11 cellular contexts compared by ENCODE assay signal in the genomic region with DNA sequence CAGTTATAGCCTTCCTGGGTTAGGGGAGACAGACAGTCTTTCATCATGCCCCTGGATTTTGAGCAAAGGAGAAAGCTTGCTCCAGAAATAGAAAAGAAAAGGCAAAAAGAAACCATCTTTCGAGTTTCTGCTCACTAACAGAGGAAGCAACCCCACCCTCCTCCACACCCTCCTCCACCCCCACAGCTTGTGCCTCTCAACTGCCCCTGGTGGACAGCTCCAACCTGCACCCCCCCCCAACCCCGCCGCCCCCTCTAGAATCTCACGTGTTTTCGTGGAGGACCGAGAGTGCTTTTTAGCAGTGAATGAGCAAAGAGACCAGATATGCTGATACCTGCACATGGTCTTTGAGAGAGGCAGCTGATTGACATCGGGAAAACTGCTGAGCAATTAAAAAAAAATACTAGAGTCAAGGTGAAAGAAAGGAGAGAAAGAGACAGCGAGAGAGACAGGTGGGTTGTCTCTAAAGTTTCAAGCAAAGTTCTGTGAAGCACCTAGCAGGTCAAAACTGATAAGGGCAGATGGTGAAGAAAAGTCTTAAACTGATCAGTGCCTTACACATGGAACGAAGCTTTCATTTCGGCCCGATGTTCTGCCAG.
A peak's percentile ranks its signal among the peaks of the same experiment; 100 is the strongest.
DNase-seq lines count a peak whose midpoint lies in the region; ATAC-seq, FAIRE-seq and TF ChIP-seq lines count a peak whose summit lies in the region.
"Had no signal": no experiment of that assay in that cellular context is flagged by ENCODE, and none has a peak within 500 bp of the region (broad histone marks: within the 10 kb centered on the region; RNA-seq: fewer than 3 reads in every experiment).

No MANE protein-coding gene starts in this region.

- TF ChIP-seq RAD21 in A549 (conservative IDR thresholded peaks at IDR 0.05 in 1 of 2, IDR thresholded peaks at IDR 0.05 in 1 of 2), result no peak

- TF ChIP-seq CTCF in A549 (IDR thresholded peaks at IDR 0.05) (no peak), GM12873 (IDR thresholded peaks at IDR 0.05; ENCODE audit: insufficient read depth, low read depth, low read length, missing control alignments) (peak; percentile 49), fibroblast of villous mesenchyme (IDR thresholded peaks at IDR 0.05; ENCODE audit: insufficient read depth, low read depth, low read length) (peak; percentile 27)

- no peaks in the 10 kb centered on the region for H3K36me3 Mint-ChIP-seq in activated T-cell treated with anti-CD3 and anti-CD28 coated beads, Interleukin-2, amount 50 U/mL, for 72 hours (ENCODE audit: insufficient read depth in 2 of 2)
- H3K36me3 Mint-ChIP-seq: activated naive CD4-positive, alpha-beta T cell treated with anti-CD3 and anti-CD28 coated beads, Interleukin-2, amount 10 ng/mL, durations not matched to agents 7 days and 5 days had no signal

- ATAC-seq in A549, result peak; percentile 31 to 68; a peak in 3 of 6 replicates
- no peak for ATAC-seq in activated T-cell treated with anti-CD3 and anti-CD28 coated beads, Interleukin-2, amount 50 U/mL, for 72 hours (replicated peaks in 1 of 2)

- CTCF ChIA-PET in A549 (lab: Yijun Ruan, JAX), result interaction anchor here (1.0 kb wide), 1 partner anchor 24 kb away, joined by 3 read pairs; no protein-coding TSS in a partner anchor

- H3K4me1 ChIP-seq in A549, result no peaks in the 10 kb centered on the region
- H3K4me1 ChIP-seq: Peyer's patch had no signal

- H3K27ac Mint-ChIP-seq in activated T-cell treated with anti-CD3 and anti-CD28 coated beads, Interleukin-2, amount 50 U/mL, for 72 hours, result no peak overlapping the region
- H3K27ac Mint-ChIP-seq: activated naive CD4-positive, alpha-beta T cell treated with anti-CD3 and anti-CD28 coated beads, Interleukin-2, amount 10 ng/mL, durations not matched to agents 7 days and 5 days had no signal

- no peak for DNase-seq in A549 (ENCODE audit: low read depth in 1 of 2, low spot score in 1 of 2)
- DNase-seq in NOMO-1 (lab: John Stamatoyannopoulos, UW; ENCODE audit: unreplicated experiment in 2 of 2), result peak; percentile 64 to 84
- DNase-seq in fibroblast of villous mesenchyme (ENCODE audit: low read depth), result peak; percentile 16
- DNase-seq in stimulated activated CD8-positive, alpha-beta memory T cell treated with anti-CD3 and anti-CD28 coated beads, Interleukin-4, amount 100 ng/mL, for 48 hours, result no peak
- no peak for DNase-seq in G401 (ENCODE audit: low spot score)
- DNase-seq in activated T-cell treated with anti-CD3 and anti-CD28 coated beads, Interleukin-2, amount 50 U/mL, for 72 hours, result no peak
- DNase-seq in cerebellar nuclear complex (lab: John Stamatoyannopoulos, UW), result no peak
- DNase-seq: activated naive CD4-positive, alpha-beta T cell treated with anti-CD3 and anti-CD28 coated beads, Interleukin-2, amount 10 ng/mL, durations not matched to agents 7 days and 5 days; GDM1; Peyer's patch had no signal

- TF ChIP-seq POLR2A in A549 (IDR thresholded peaks at IDR 0.05; ENCODE audit: low read length), result no peak

- H3K4me3 Mint-ChIP-seq in activated T-cell treated with anti-CD3 and anti-CD28 coated beads, Interleukin-2, amount 50 U/mL, for 72 hours, result no peak overlapping the region
- H3K4me3 Mint-ChIP-seq: activated naive CD4-positive, alpha-beta T cell treated with anti-CD3 and anti-CD28 coated beads, Interleukin-2, amount 10 ng/mL, durations not matched to agents 7 days and 5 days had no signal

- TF ChIP-seq EP300 in A549 (IDR thresholded peaks at IDR 0.05), result no peak

- peaks cover 24% of the 10 kb centered on the region for H3K27me3 Mint-ChIP-seq in activated T-cell treated with anti-CD3 and anti-CD28 coated beads, Interleukin-2, amount 50 U/mL, for 72 hours (ENCODE audit: low read depth)
- H3K27me3 Mint-ChIP-seq: activated naive CD4-positive, alpha-beta T cell treated with anti-CD3 and anti-CD28 coated beads, Interleukin-2, amount 10 ng/mL, durations not matched to agents 7 days and 5 days had no signal

- peaks cover 0 to 2% of the 10 kb centered on the region in 2 donors for H3K9me3 Mint-ChIP-seq in activated T-cell treated with anti-CD3 and anti-CD28 coated beads, Interleukin-2, amount 50 U/mL, for 72 hours

- H3K4me3 ChIP-seq in A549, result no peak overlapping the region
- peak overlapping the region; percentile 29 for H3K4me3 ChIP-seq in fibroblast of villous mesenchyme (ENCODE audit: low read depth, low read length)
- H3K4me3 ChIP-seq: Peyer's patch had no signal

- H3K4me1 Mint-ChIP-seq in activated T-cell treated with anti-CD3 and anti-CD28 coated beads, Interleukin-2, amount 50 U/mL, for 72 hours (ENCODE audit: low read depth), result no peaks in the 10 kb centered on the region
- H3K4me1 Mint-ChIP-seq: activated naive CD4-positive, alpha-beta T cell treated with anti-CD3 and anti-CD28 coated beads, Interleukin-2, amount 10 ng/mL, durations not matched to agents 7 days and 5 days had no signal

- no peaks in the 10 kb centered on the region for H3K9me3 ChIP-seq in A549
- H3K9me3 ChIP-seq: Peyer's patch had no signal

- peak overlapping the region; percentile 12; the same call in 1 of the 3 replicates for H3K4me2 ChIP-seq in A549

- H3K27ac ChIP-seq in A549, result no peak overlapping the region
- H3K27ac ChIP-seq: Peyer's patch had no signal

- in situ Hi-C loops in G401 (cut with HindIII; ENCODE audit: low sequenced_read_pairs), result no loop called here

- no peak for FAIRE-seq in A549 (lab: Jason Lieb, UNC)

- POLR2A ChIA-PET in A549 (lab: Yijun Ruan, JAX), result no interaction called here

- WGBS in A549 (ENCODE audit: missing lambda C conversion rate), result 61% methylated on average over 11 of the region's 11 CpGs

TF ChIP-seq in A549, 52 proteins besides CTCF, POLR2A, EP300 and RAD21:
- peak; percentile 61 for TF ChIP-seq MAFK (IDR thresholded peaks at IDR 0.05; ENCODE audit: partially characterized antibody)
- TF ChIP-seq, protein P1, sequence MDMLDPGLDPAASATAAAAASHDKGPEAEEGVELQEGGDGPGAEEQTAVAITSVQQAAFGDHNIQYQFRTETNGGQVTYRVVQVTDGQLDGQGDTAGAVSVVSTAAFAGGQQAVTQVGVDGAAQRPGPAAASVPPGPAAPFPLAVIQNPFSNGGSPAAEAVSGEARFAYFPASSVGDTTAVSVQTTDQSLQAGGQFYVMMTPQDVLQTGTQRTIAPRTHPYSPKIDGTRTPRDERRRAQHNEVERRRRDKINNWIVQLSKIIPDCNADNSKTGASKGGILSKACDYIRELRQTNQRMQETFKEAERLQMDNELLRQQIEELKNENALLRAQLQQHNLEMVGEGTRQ (IDR thresholded peaks at IDR 0.05), result no peak
TF ChIP-seq in A549: peak in this region for 1.

Comparison
In these comparisons a context has a peak if more than half of its experiments do, and no peak if none do; other contexts are left out.
1. ATAC-seq: peak in A549 (2 of 2); none in activated T-cell treated with anti-CD3 and anti-CD28 coated beads, Interleukin-2, amount 50 U/mL, for 72 hours (0 of 2).
2. DNase-seq: peak in NOMO-1 (2 of 2) and fibroblast of villous mesenchyme (single experiment); none in A549 (0 of 2), stimulated activated CD8-positive, alpha-beta memory T cell treated with anti-CD3 and anti-CD28 coated beads, Interleukin-4, amount 100 ng/mL, for 48 hours (single experiment), G401 (single experiment), activated T-cell treated with anti-CD3 and anti-CD28 coated beads, Interleukin-2, amount 50 U/mL, for 72 hours (0 of 2) and cerebellar nuclear complex (0 of 2).